24 cellular contexts compared by ENCODE assay signal in genomic region chr5:65646938-65647337, GRCh38.
"Had no signal": no experiment of that assay in that cellular context is flagged by ENCODE, and none has a peak within 500 bp of the region (broad histone marks: within the 10 kb centered on the region; RNA-seq: fewer than 3 reads in every experiment).

No MANE protein-coding gene starts in this region.

- H3K4me3 ChIP-seq: MG63 had no signal

- H3K27me3 ChIP-seq: MG63 had no signal

- H3K4me1 Mint-ChIP-seq: T-cell had no signal

- H3K27me3 Mint-ChIP-seq: IgD-negative memory B cell, T-cell had no signal

- H3K9ac ChIP-seq: SK-N-SH had no signal

- H3K27ac ChIP-seq: RWPE1 had no signal

- H3K9me3 ChIP-seq: MG63, SK-N-SH had no signal

- DNase-seq: Karpas-422, KG1, MG63, NCI-H1092, NCI-H1105 treated with DMSO at 0.1 percent for 48 hours, NCI-H1417 treated with DMSO at 0.1 percent for 48 hours, NCI-H146, NCI-H1694 treated with DMSO at 0.1 percent for 48 hours, NCI-H1930, NCI-H2081 treated with DMSO at 0.1 percent for 48 hours, NCI-H2171, NCI-H226, NCI-H446, NCI-H510A, NCI-H524 treated with DMSO at 0.1 percent for 48 hours, NCI-H69, NCI-H774, SHP77, SK-N-SH, SW 1271, T-cell had no signal

- H3K4me3 Mint-ChIP-seq: IgD-negative memory B cell, T-cell had no signal

- ATAC-seq: Panc1, T-cell had no signal

- H3K4me2 ChIP-seq: SK-N-SH had no signal

- H3K9me2 ChIP-seq: SK-N-SH had no signal

- H3K9me3 Mint-ChIP-seq: IgD-negative memory B cell, T-cell had no signal
